Comparison of ENCODE assay signal across 8 cellular contexts in the genomic region with DNA sequence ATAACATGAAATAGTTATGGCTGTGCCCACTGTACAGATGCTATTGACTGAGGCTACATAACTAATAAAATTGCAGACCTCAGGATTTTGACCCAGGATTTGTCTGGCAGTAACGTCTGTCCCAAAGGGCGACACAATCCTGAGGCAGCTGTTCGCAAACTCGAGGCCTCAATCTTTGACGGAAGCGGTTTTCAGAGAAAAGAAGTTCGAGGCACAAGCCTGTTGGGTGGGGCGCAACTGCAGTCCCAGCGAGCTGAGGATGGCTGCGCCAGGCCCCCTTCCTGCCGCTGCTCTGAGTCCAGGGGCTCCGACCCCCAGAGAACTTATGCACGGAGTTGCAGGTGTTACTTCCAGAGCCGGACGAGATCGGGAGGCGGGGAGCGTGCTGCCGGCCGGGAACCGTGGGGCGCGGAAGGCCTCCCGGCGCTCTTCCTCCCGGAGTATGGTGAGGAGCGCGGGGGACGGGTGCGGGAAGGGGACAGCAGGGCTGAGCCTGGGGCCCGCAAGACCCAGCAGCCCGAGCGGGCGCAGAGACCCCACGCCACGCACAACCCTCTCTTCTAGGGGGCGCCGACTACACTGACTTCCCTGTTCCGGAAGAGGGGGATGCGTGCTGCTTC. TPM values are rescaled to one million over a fixed set of nuclear protein-coding genes. Genes with fewer than 3 reads are reported as not detected.
DNase-seq lines count a peak whose midpoint lies in the region; ATAC-seq, FAIRE-seq and TF ChIP-seq lines count a peak whose summit lies in the region.

A gene (plus strand): TSS at position 242 of the 620 bp plus-strand sequence. CDS start 18 bp downstream, at position 260.

- H3K4me3 ChIP-seq in BE2C (ENCODE audit: low read depth, low read length) (peak within 1 kb of the TSS; percentile 15), astrocyte (ENCODE audit: insufficient read depth, low read depth, low read length) (peak within 1 kb of the TSS; percentile 49)

- no peak within 1 kb of the TSS for H3K4me3 Mint-ChIP-seq in astrocyte (ENCODE audit: unreplicated experiment)
- H3K4me3 Mint-ChIP-seq in stimulated activated naive B cell treated with anti-CD40 and anti-IgM and Interleukin-4, amounts not matched to agents 10 μg/mL and 1 μg/mL and 100 μg/mL, for 72 hours = peak within 1 kb of the TSS; percentile 97 to 99

- peak; percentile 46 for ATAC-seq in left colon
- ATAC-seq in stimulated activated naive B cell treated with anti-CD40 and anti-IgM and Interleukin-4, amounts not matched to agents 10 μg/mL and 1 μg/mL and 100 μg/mL, for 72 hours (replicated peaks) = no peak
- no peak for ATAC-seq in GM19467 (IDR thresholded peaks at IDR 0.05; ENCODE audit: unreplicated experiment)

- peak within 1 kb of the TSS; percentile 87 for H3K4me2 ChIP-seq in astrocyte (ENCODE audit: low read length)

- intact Hi-C loops in left colon (cut with DNase I, micrococcal nuclease) = no loop called here

- TF ChIP-seq CTCF in BE2C (IDR thresholded peaks at IDR 0.05; ENCODE audit: low read depth, low read length) (no peak), astrocyte (IDR thresholded peaks at IDR 0.05; ENCODE audit: insufficient read depth, low read depth, low read length) (no peak)

- FAIRE-seq in astrocyte (lab: Jason Lieb, UNC) = no peak

- H3K9me3 Mint-ChIP-seq in astrocyte (ENCODE audit: unreplicated experiment) = peaks cover 8% of the 10 kb centered on the region
- H3K9me3 Mint-ChIP-seq in stimulated activated naive B cell treated with anti-CD40 and anti-IgM and Interleukin-4, amounts not matched to agents 10 μg/mL and 1 μg/mL and 100 μg/mL, for 72 hours = peaks cover 11 to 13% of the 10 kb centered on the region in 2 donors

- no peaks in the 10 kb centered on the region for H3K4me1 ChIP-seq in BE2C
- peaks cover 6% of the 10 kb centered on the region for H3K4me1 ChIP-seq in astrocyte (ENCODE audit: insufficient read depth, low read length)

- H3K79me2 ChIP-seq in astrocyte (ENCODE audit: insufficient read depth, low read length) = no peaks in the 10 kb centered on the region

- no peak within 1 kb of the TSS for H3K27ac Mint-ChIP-seq in astrocyte (ENCODE audit: unreplicated experiment)
- H3K27ac Mint-ChIP-seq in stimulated activated naive B cell treated with anti-CD40 and anti-IgM and Interleukin-4, amounts not matched to agents 10 μg/mL and 1 μg/mL and 100 μg/mL, for 72 hours = peak within 1 kb of the TSS; percentile 99

- DNase-seq in BE2C (peak; percentile 14), MV-4-11 (lab: John Stamatoyannopoulos, UW) (peak; percentile 27), astrocyte (ENCODE audit: low read depth) (no peak), left colon (peak in 1 of 2 donors; percentile 34), NCI-H524 treated with DMSO at 0.1 percent for 48 hours (lab: John Stamatoyannopoulos, UW) (no peak), NCI-H748 treated with DMSO at 0.1 percent for 48 hours (lab: John Stamatoyannopoulos, UW) (no peak)
- peak; percentile 41 for DNase-seq in stimulated activated naive B cell treated with anti-CD40 and anti-IgM and Interleukin-4, amounts not matched to agents 10 μg/mL and 1 μg/mL and 100 μg/mL, for 72 hours

- H3K9me3 ChIP-seq in BE2C = no peaks in the 10 kb centered on the region
- H3K9me3 ChIP-seq in astrocyte (ENCODE audit: insufficient read depth, low read depth, low read length) = peaks cover 3% of the 10 kb centered on the region

- no peaks in the 10 kb centered on the region for H3K36me3 ChIP-seq in BE2C
- H3K36me3 ChIP-seq in astrocyte (ENCODE audit: insufficient read depth, low read length) = no peaks in the 10 kb centered on the region

- H3K27me3 Mint-ChIP-seq in astrocyte (ENCODE audit: low read depth, unreplicated experiment) = peaks cover 3% of the 10 kb centered on the region
- no peaks in the 10 kb centered on the region for H3K27me3 Mint-ChIP-seq in stimulated activated naive B cell treated with anti-CD40 and anti-IgM and Interleukin-4, amounts not matched to agents 10 μg/mL and 1 μg/mL and 100 μg/mL, for 72 hours

- H4K20me1 ChIP-seq in astrocyte (ENCODE audit: insufficient read depth, low read length) = no peaks in the 10 kb centered on the region

- no peak within 1 kb of the TSS for H3K27ac ChIP-seq in astrocyte (ENCODE audit: low read depth, low read length)

- peak within 1 kb of the TSS; percentile 86 for H2AFZ ChIP-seq in astrocyte (ENCODE audit: low read depth, low read length)

- H3K9ac ChIP-seq in astrocyte (ENCODE audit: low read length) = peak within 1 kb of the TSS; percentile 60

- peaks cover 13% of the 10 kb centered on the region for H3K4me1 Mint-ChIP-seq in astrocyte (ENCODE audit: low read depth, unreplicated experiment)
- H3K4me1 Mint-ChIP-seq in stimulated activated naive B cell treated with anti-CD40 and anti-IgM and Interleukin-4, amounts not matched to agents 10 μg/mL and 1 μg/mL and 100 μg/mL, for 72 hours = peaks cover 27 to 67% of the 10 kb centered on the region in 2 donors

- H3K27me3 ChIP-seq in BE2C (peaks cover 23% of the 10 kb centered on the region), astrocyte (ENCODE audit: insufficient read depth, low read length) (no peaks in the 10 kb centered on the region)

- H3K36me3 Mint-ChIP-seq in astrocyte (ENCODE audit: low read depth, unreplicated experiment) = peaks cover 18% of the 10 kb centered on the region
- H3K36me3 Mint-ChIP-seq in stimulated activated naive B cell treated with anti-CD40 and anti-IgM and Interleukin-4, amounts not matched to agents 10 μg/mL and 1 μg/mL and 100 μg/mL, for 72 hours = peaks cover 28 to 44% of the 10 kb centered on the region in 2 donors

RNA-seq across cellular contexts. Expression of the gene that starts here (rescaled TPM):
- not detected for polyA plus RNA-seq in BE2C (2012; ENCODE audit: insufficient read depth, insufficient read length, low read depth)
- total RNA-seq in astrocyte (0.09 and 0.22 TPM in 2 replicates), left colon (1 to 10 TPM in 1 of 2 donors, under 1 TPM in 1; 0.70 to 1.4 TPM)

Comparison
In these comparisons a context has a peak if more than half of its experiments do, and no peak if none do; other contexts are left out.
1. DNase-seq: peak in BE2C (single experiment), MV-4-11 (single experiment) and stimulated activated naive B cell treated with anti-CD40 and anti-IgM and Interleukin-4, amounts not matched to agents 10 μg/mL and 1 μg/mL and 100 μg/mL, for 72 hours (single experiment); none in astrocyte (single experiment), NCI-H524 treated with DMSO at 0.1 percent for 48 hours (single experiment) and NCI-H748 treated with DMSO at 0.1 percent for 48 hours (single experiment).